In the genomic region with DNA sequence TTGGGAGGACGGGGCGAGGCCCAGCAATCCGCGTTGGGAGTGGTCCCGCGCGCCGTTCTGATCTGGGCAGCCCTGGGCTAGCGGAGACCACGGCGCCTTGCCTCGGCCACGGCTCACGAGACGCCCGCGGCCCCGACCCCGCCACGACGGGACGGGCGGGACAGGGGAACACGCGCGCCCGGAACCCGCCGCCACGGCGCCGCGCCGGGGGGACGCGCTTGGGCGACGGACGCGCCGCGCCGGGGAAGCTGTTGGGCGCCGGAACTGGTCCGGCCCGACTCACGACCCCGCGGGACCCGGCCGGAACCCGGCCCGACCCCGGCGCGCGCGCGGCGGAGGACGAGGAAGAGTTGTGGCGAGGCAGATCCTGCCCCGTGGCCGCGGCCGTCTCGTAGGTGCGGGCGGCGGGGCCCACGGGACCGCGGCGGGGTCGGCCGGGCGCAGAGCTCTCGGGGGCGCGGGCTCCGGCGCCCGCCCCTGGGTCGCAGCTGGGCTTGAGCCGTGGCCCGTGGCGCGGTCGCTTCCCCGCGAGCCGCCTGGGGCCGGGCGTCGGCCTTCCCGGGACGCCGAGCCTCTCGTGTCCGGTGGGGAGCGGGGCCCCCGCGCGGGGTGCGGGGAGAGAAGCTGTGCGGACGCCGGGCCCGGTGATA, we compare ENCODE assay signal across 7 cellular contexts. TPM values are rescaled to one million over a fixed set of nuclear protein-coding genes. Genes with fewer than 3 reads are reported as not detected.
DNase-seq lines count a peak whose midpoint lies in the region; ATAC-seq and TF ChIP-seq lines count a peak whose summit lies in the region.

A gene (plus strand): TSS at position 251 of the 650 bp plus-strand sequence. CDS start 6,830 bp downstream, outside the sequence.

- WGBS in adipose tissue, 3 donors = 0 to 1% (median 0%) methylated on average over 76 to 110 of the region's 110 CpGs
- 1% methylated on average over 61 to 108 of the region's 110 CpGs for WGBS in heart right ventricle, 2 donors
- under 1% methylated on average over 101 of the region's 110 CpGs for WGBS in prostate gland

- intact Hi-C loops in heart right ventricle (cut with DNase I) (loop anchor here in 4 of 10 donors (5.0 to 10.0 kb wide), 2 partner anchors 149 to 151 kb away; no protein-coding TSS in a partner anchor), prostate gland (cut with DNase I) (no loop called here), upper lobe of right lung (cut with DNase I) (no loop called here)

- ATAC-seq in GM18498 (IDR thresholded peaks at IDR 0.05; ENCODE audit: unreplicated experiment) (peak; percentile 62), HG03280 (IDR thresholded peaks at IDR 0.05; ENCODE audit: unreplicated experiment) (peak; percentile 57), heart right ventricle (peak; percentile 84 to 94 (median 89)), upper lobe of right lung (peak; percentile 95)

- H3K4me1 ChIP-seq in heart right ventricle = peaks cover 0 to 52% (median 24%) of the 10 kb centered on the region in 9 donors
- H3K4me1 ChIP-seq in prostate gland (replicated peaks) = peaks cover 11% of the 10 kb centered on the region
- peaks cover 16% of the 10 kb centered on the region for H3K4me1 ChIP-seq in upper lobe of right lung

- DNase-seq in T-helper 1 cell = peak; percentile 22 to 63 (median 51)
- DNase-seq in heart right ventricle = peak; percentile 51 to 76
- DNase-seq in prostate gland (ENCODE audit: low spot score) = peak; percentile 24
- DNase-seq in upper lobe of right lung = peak; percentile 86

- peaks cover 0 to 36% (median 29%) of the 10 kb centered on the region in 7 donors for H3K27me3 ChIP-seq in heart right ventricle
- peaks cover 6% of the 10 kb centered on the region for H3K27me3 ChIP-seq in prostate gland (replicated peaks; ENCODE audit: insufficient read depth)
- peaks cover 6% of the 10 kb centered on the region for H3K27me3 ChIP-seq in upper lobe of right lung

- H3K36me3 ChIP-seq in heart right ventricle (peaks cover 0 to 4% (median 0%) of the 10 kb centered on the region in 9 donors), prostate gland (no peaks in the 10 kb centered on the region), upper lobe of right lung (no peaks in the 10 kb centered on the region)

- TF ChIP-seq POLR2A in prostate gland (IDR thresholded peaks at IDR 0.05) = no peak

- TF ChIP-seq CTCF in heart right ventricle (IDR thresholded peaks at IDR 0.05) (no peak), prostate gland (IDR thresholded peaks at IDR 0.05) (peak in 1 of 4 experiments; percentile 20), upper lobe of right lung (IDR thresholded peaks at IDR 0.05) (no peak)

- H3K27ac ChIP-seq in adipose tissue (ENCODE audit: low read depth, low read length) = no peak within 1 kb of the TSS
- H3K27ac ChIP-seq in heart right ventricle = peak within 1 kb of the TSS in 9 of 10 donors; percentile 70 to 87 (median 80)
- H3K27ac ChIP-seq in prostate gland = peak within 1 kb of the TSS; percentile 30 to 56
- peak within 1 kb of the TSS; percentile 80 for H3K27ac ChIP-seq in upper lobe of right lung

- peak within 1 kb of the TSS; percentile 65 to 97 (median 88) for H3K4me3 ChIP-seq in heart right ventricle
- H3K4me3 ChIP-seq in prostate gland = peak within 1 kb of the TSS; percentile 70 to 83
- H3K4me3 ChIP-seq in upper lobe of right lung = peak within 1 kb of the TSS; percentile 81

- no peaks in the 10 kb centered on the region for H3K9me3 ChIP-seq in heart right ventricle
- H3K9me3 ChIP-seq in prostate gland = no peaks in the 10 kb centered on the region
- no peaks in the 10 kb centered on the region for H3K9me3 ChIP-seq in upper lobe of right lung

RNA-seq across cellular contexts. Expression of the gene that starts here (rescaled TPM):
- polyA plus RNA-seq in adipose tissue = 10 to 100 TPM; 15.3 to 24.3 (median 18.0) TPM
- 10 to 100 TPM; 11.0 to 22.5 (median 17.8) TPM for total RNA-seq in heart right ventricle
- 10 to 100 TPM; 14.7 to 36.9 TPM for polyA plus RNA-seq in heart right ventricle
- total RNA-seq in prostate gland = 10 to 100 TPM; 42.1 to 80.5 TPM
- total RNA-seq in upper lobe of right lung = 32.0 TPM

Comparison
In these comparisons a context has a peak if more than half of its experiments do, and no peak if none do; other contexts are left out.
1. DNase-seq: peak in every context shown above with its lines; median percentile 86 in upper lobe of right lung; 64 in heart right ventricle; 51 in T-helper 1 cell; 24 in prostate gland.